27 cellular contexts compared by ENCODE assay signal in genomic region chr3:102329561-102329960, GRCh38.
"Had no signal": no experiment of that assay in that cellular context is flagged by ENCODE, and none has a peak within 500 bp of the region (broad histone marks: within the 10 kb centered on the region; RNA-seq: fewer than 3 reads in every experiment).

No MANE protein-coding gene starts in this region.

- FAIRE-seq: urothelium cell line had no signal

- H3K9me3 ChIP-seq: stomach, suprapubic skin, testis, thoracic aorta, thyroid gland, tibial artery, tibial nerve, transverse colon, upper lobe of left lung, upper lobe of right lung, uterus, vagina had no signal

- H3K4me3 ChIP-seq: stomach, suprapubic skin, testis, thoracic aorta, thyroid gland, tibial artery, tibial nerve, transverse colon, upper lobe of left lung, upper lobe of right lung, uterus, vagina had no signal

- H3K4me1 ChIP-seq: stomach, suprapubic skin, testis, thyroid gland, tibial artery, tibial nerve, transverse colon, upper lobe of left lung, upper lobe of right lung, uterus, vagina had no signal

- H3K27ac ChIP-seq: stomach, suprapubic skin, testis, thoracic aorta, thyroid gland, tibial artery, tibial nerve, transverse colon, upper lobe of left lung, upper lobe of right lung, uterus, vagina had no signal

- H3K36me3 ChIP-seq: stomach, suprapubic skin, thoracic aorta, thyroid gland, tibial artery, tibial nerve, transverse colon, upper lobe of left lung, upper lobe of right lung, uterus, vagina had no signal

- H3K27me3 ChIP-seq: stomach, suprapubic skin, testis, thyroid gland, tibial artery, tibial nerve, transverse colon, upper lobe of left lung, upper lobe of right lung, uterus, vagina had no signal

- ATAC-seq: stimulated activated effector memory CD8-positive, alpha-beta T cell treated with anti-CD3 and anti-CD28 coated beads, Interleukin-12 subunit alpha, Interleukin-12 subunit beta, amount 100 ng/mL, for 72 hours; stimulated activated memory B cell treated with anti-CD40 and anti-IgM and Interleukin-4, amounts not matched to agents 10 μg/mL and 1 μg/mL and 100 μg/mL, for 72 hours; stimulated activated naive B cell treated with anti-CD40 and anti-IgM and Interleukin-4, amounts not matched to agents 10 μg/mL and 1 μg/mL and 100 μg/mL, for 72 hours; stimulated activated naive CD8-positive, alpha-beta T cell treated with anti-CD3 and anti-CD28 coated beads, Interleukin-15, amount 100 ng/mL, for 72 hours; stimulated activated naive CD8-positive, alpha-beta T cell treated with anti-CD3 and anti-CD28 coated beads, Interleukin-15, Interleukin-2, amounts not matched to agents 100 U/mL and 50 U/mL, for 24 hours; upper lobe of right lung had no signal

- DNase-seq: stimulated activated CD4-positive, alpha-beta T cell treated with anti-CD3 and anti-CD28 coated beads, Interleukin-2, amount 100 ng/mL, for 48 hours; stimulated activated CD4-positive, alpha-beta T cell treated with anti-CD3 and anti-CD28 coated beads, Interleukin-4, amount 100 ng/mL, for 1 hour; stimulated activated CD4-positive, alpha-beta T cell treated with anti-CD3 and anti-CD28 coated beads, Interleukin-4, amount 100 ng/mL, for 24 hours; stimulated activated CD4-positive, alpha-beta T cell treated with anti-CD3 and anti-CD28 coated beads, Interleukin-4, amount 100 ng/mL, for 4 hours; stimulated activated CD8-positive, alpha-beta memory T cell treated with anti-CD3 and anti-CD28 coated beads, Interleukin-4, amount 100 ng/mL, for 48 hours; stimulated activated naive B cell treated with anti-CD40 and anti-IgM and Interleukin-4, amounts not matched to agents 10 μg/mL and 1 μg/mL and 100 μg/mL, for 72 hours; stimulated activated naive CD4-positive, alpha-beta T cell; stimulated activated naive CD4-positive, alpha-beta T cell treated with Interleukin-2 at 50 U/mL for 16 hours; stimulated activated naive CD8-positive, alpha-beta T cell treated with anti-CD3 and anti-CD28 coated beads, Interleukin-15, amount 100 ng/mL, for 72 hours; stimulated activated naive CD8-positive, alpha-beta T cell treated with anti-CD3 and anti-CD28 coated beads, Interleukin-15, Interleukin-2, amounts not matched to agents 100 U/mL and 50 U/mL, for 24 hours; stomach; substantia nigra; testis; thyroid gland; tibial artery; transverse colon; trophoblast cell; upper lobe of left lung; upper lobe of right lung; uterus had no signal
